ENCODE assay signal across 8 cellular contexts in genomic region chr11:112289588-112290461, GRCh38. TPM values are rescaled to one million over a fixed set of nuclear protein-coding genes. Genes with fewer than 3 reads are reported as not detected.
DNase-seq lines count a peak whose midpoint lies in the region; ATAC-seq and TF ChIP-seq lines count a peak whose summit lies in the region.

No MANE protein-coding gene starts in this region.

- peak; percentile 26 for DNase-seq in DMS114 treated with DMSO at 0.1 percent for 48 hours (lab: John Stamatoyannopoulos, UW; ENCODE audit: unreplicated experiment)
- peak; percentile 60 to 75 for DNase-seq in SJSA1 (ENCODE audit: low read depth in 1 of 2, low spot score in 2 of 2)
- peak; percentile 83 for DNase-seq in activated naive CD4-positive, alpha-beta T cell treated with anti-CD3 and anti-CD28 coated beads for 36 hours
- DNase-seq in globus pallidus (ENCODE audit: low spot score), result peak; percentile 72
- DNase-seq in occipital lobe (lab: John Stamatoyannopoulos, UW), result peak; percentile 47
- peak; percentile 81 for DNase-seq in testis

- H3K4me1 Mint-ChIP-seq in activated naive CD4-positive, alpha-beta T cell treated with anti-CD3 and anti-CD28 coated beads for 36 hours (ENCODE audit: low read depth), result peaks cover 20% of the 10 kb centered on the region

- H3K9me3 ChIP-seq in HUES48 (ENCODE audit: control insufficient read depth, insufficient read depth, low read length) (no peaks in the 10 kb centered on the region), SJSA1 (replicated peaks) (no peaks in the 10 kb centered on the region), testis (no peaks in the 10 kb centered on the region)

- ATAC-seq in GM21423 (IDR thresholded peaks at IDR 0.05; ENCODE audit: unreplicated experiment), result peak; percentile 95

- peaks cover 15% of the 10 kb centered on the region for H3K27me3 ChIP-seq in HUES48 (ENCODE audit: control insufficient read depth, insufficient read depth, low read length)
- no peaks in the 10 kb centered on the region for H3K27me3 ChIP-seq in SJSA1 (replicated peaks)
- H3K27me3 ChIP-seq in testis, result no peaks in the 10 kb centered on the region

- peak overlapping the region; percentile 67 for H3K4me3 Mint-ChIP-seq in activated naive CD4-positive, alpha-beta T cell treated with anti-CD3 and anti-CD28 coated beads for 36 hours

- H3K9me3 Mint-ChIP-seq in activated naive CD4-positive, alpha-beta T cell treated with anti-CD3 and anti-CD28 coated beads for 36 hours, result peaks cover 6% of the 10 kb centered on the region

- no peak for TF ChIP-seq POLR2A in testis (IDR thresholded peaks at IDR 0.05)

- H3K4me3 ChIP-seq in HUES48 (ENCODE audit: low read depth, low read length) (peak overlapping the region; percentile 85), SJSA1 (peak overlapping the region; percentile 50), testis (peak overlapping the region; percentile 50 to 61)

- no peaks in the 10 kb centered on the region for H3K27me3 Mint-ChIP-seq in activated naive CD4-positive, alpha-beta T cell treated with anti-CD3 and anti-CD28 coated beads for 36 hours (ENCODE audit: low read depth)

- WGBS in testis, 2 donors, result 3 to 11% methylated on average over 8 to 52 of the region's 58 CpGs

- CTCF ChIA-PET in activated naive CD4-positive, alpha-beta T cell treated with anti-CD3 and anti-CD28 coated beads for 36 hours (lab: Charles Lee), result interaction anchor here (0.8 to 5.4 kb wide), 5 partner anchors 10 to 444 kb away, joined by 3 to 37 read pairs (median 19); no protein-coding TSS in a partner anchor

- H3K36me3 Mint-ChIP-seq in activated naive CD4-positive, alpha-beta T cell treated with anti-CD3 and anti-CD28 coated beads for 36 hours (ENCODE audit: low read depth), result peaks cover 5% of the 10 kb centered on the region

- H3K36me3 ChIP-seq in HUES48 (ENCODE audit: control insufficient read depth, insufficient read depth, low read length) (no peaks in the 10 kb centered on the region), SJSA1 (no peaks in the 10 kb centered on the region; the same call in 1 of the 2 replicates), testis (ENCODE audit: low read depth, missing control alignments) (no peaks in the 10 kb centered on the region)

- H3K4me1 ChIP-seq in HUES48 (ENCODE audit: control insufficient read depth, insufficient read depth, low read length) (no peaks in the 10 kb centered on the region), SJSA1 (replicated peaks) (peaks cover 48% of the 10 kb centered on the region), testis (peaks cover 5% of the 10 kb centered on the region)

- intact Hi-C loops in activated naive CD4-positive, alpha-beta T cell treated with anti-CD3 and anti-CD28 coated beads for 36 hours (cut with micrococcal nuclease), result loop anchor here (1.0 to 5.0 kb wide), 5 partner anchors 164 to 999 kb away; no protein-coding TSS in a partner anchor
- intact Hi-C loops in testis (cut with DNase I; ENCODE audit: low total_unique reads), result no loop called here

- H3K27ac ChIP-seq in HUES48 (ENCODE audit: low read depth, low read length) (no peak overlapping the region), SJSA1 (peak overlapping the region; percentile 90), testis (no peak overlapping the region)

- peak in 2 of 3 experiments; percentile 56 to 70 for TF ChIP-seq CTCF in testis (IDR thresholded peaks at IDR 0.05)

- no peak overlapping the region for H3K9ac ChIP-seq in HUES48 (ENCODE audit: low read depth, low read length)

- no peak overlapping the region for H3K27ac Mint-ChIP-seq in activated naive CD4-positive, alpha-beta T cell treated with anti-CD3 and anti-CD28 coated beads for 36 hours

RNA-seq across cellular contexts. Expression of gene PLET1, which starts 29.2 kb away (rescaled TPM):
- not detected in 2 replicates for total RNA-seq in SJSA1 (2014; rRNA removed; shearing (Covaris generic))
- total RNA-seq in activated naive CD4-positive, alpha-beta T cell treated with anti-CD3 and anti-CD28 coated beads for 36 hours, result not detected
- total RNA-seq in occipital lobe, result not detected
- total RNA-seq in testis, result not detected
- polyA plus RNA-seq in testis (ENCODE audit: insufficient read depth, low read depth, low replicate concordance), result not detected

Comparison
In these comparisons a context has a peak if more than half of its experiments do, and no peak if none do; other contexts are left out.
1. DNase-seq: peak in every context shown above with its lines; median percentile 83 in activated naive CD4-positive, alpha-beta T cell treated with anti-CD3 and anti-CD28 coated beads for 36 hours; 81 in testis; 72 in globus pallidus; 68 in SJSA1; 47 in occipital lobe; 26 in DMS114 treated with DMSO at 0.1 percent for 48 hours.